ENCODE assay signal across 8 cellular contexts in genomic region chr2:148201075-148202004, GRCh38.
DNase-seq lines count a peak whose midpoint lies in the region; ATAC-seq, FAIRE-seq and TF ChIP-seq lines count a peak whose summit lies in the region.

No MANE protein-coding gene starts in this region.

- H3K4me1 ChIP-seq in mucosa of descending colon (ENCODE audit: low read depth), result no peaks in the 10 kb centered on the region

- no peaks in the 10 kb centered on the region for H3K9me3 ChIP-seq in mucosa of descending colon

- H3K36me3 ChIP-seq in mucosa of descending colon (ENCODE audit: low read depth), result no peaks in the 10 kb centered on the region

- intact Hi-C loops in mucosa of descending colon (cut with DNase I, micrococcal nuclease), result no loop called here

- FAIRE-seq in D721Med (lab: Jason Lieb, UNC), result no peak

- TF ChIP-seq CTCF in D721Med (IDR thresholded peaks at IDR 0.05; ENCODE audit: insufficient read depth, missing control alignments) (peak; percentile 25), mucosa of descending colon (IDR thresholded peaks at IDR 0.05) (no peak)

- ATAC-seq in HG03520 (IDR thresholded peaks at IDR 0.05; ENCODE audit: unreplicated experiment) (peak; percentile 71), mucosa of descending colon (peak; percentile 63), HG03354 (IDR thresholded peaks at IDR 0.05; ENCODE audit: poor library complexity, severe bottlenecking, unreplicated experiment) (no peak), HG02852 (IDR thresholded peaks at IDR 0.05; ENCODE audit: unreplicated experiment) (no peak), GM18909 (IDR thresholded peaks at IDR 0.05; ENCODE audit: poor library complexity, unreplicated experiment) (no peak)

- H3K4me3 ChIP-seq in mucosa of descending colon, result no peak overlapping the region

- DNase-seq in D721Med (ENCODE audit: insufficient read length, low spot score) (no peak), UCSD-AML1 (lab: John Stamatoyannopoulos, UW; ENCODE audit: unreplicated experiment) (peak; percentile 61), dermis blood vessel endothelial cell (peak; percentile 68), mucosa of descending colon (peak; percentile 46 to 54 (median 52))

Comparison
In these comparisons a context has a peak if more than half of its experiments do, and no peak if none do; other contexts are left out.
1. ATAC-seq: peak in HG03520 (single experiment) and mucosa of descending colon (single experiment); none in HG03354 (single experiment), HG02852 (single experiment) and GM18909 (single experiment).